ENCODE assay signal across 24 cellular contexts in genomic region chr10:84948644-84949043, GRCh38.
"Had no signal": no experiment of that assay in that cellular context is flagged by ENCODE, and none has a peak within 500 bp of the region (broad histone marks: within the 10 kb centered on the region; RNA-seq: fewer than 3 reads in every experiment).

No MANE protein-coding gene starts in this region.

- H3K27ac ChIP-seq: ascending aorta, body of pancreas had no signal

- DNase-seq: activated CD4-positive, alpha-beta T cell treated with anti-CD3 and anti-CD28 coated beads for 4 hours; activated CD4-positive, alpha-beta T cell treated with anti-CD3 and anti-CD28 coated beads, Interleukin-2, amount 50 U/mL, for 48 hours; activated CD8-positive, alpha-beta memory T cell treated with anti-CD3 and anti-CD28 coated beads, Interleukin-2, amount 10 ng/mL, durations not matched to agents 7 days and 5 days; activated effector memory CD4-positive, alpha-beta T cell treated with Interleukin-2 at 50 U/mL for 16 hours; activated naive CD4-positive, alpha-beta T cell; activated T-cell treated with anti-CD3 and anti-CD28 coated beads, Interleukin-2, amount 50 U/mL, for 24 hours; body of pancreas; Karpas-422; MV-4-11; NCI-H1105; NCI-H1436; NCI-H1694 treated with DMSO at 0.1 percent for 48 hours; NCI-H2029 treated with DMSO at 0.1 percent for 48 hours; NCI-H510A treated with DMSO at 0.1 percent for 48 hours; NCI-H69; SIG-M5; SW 1271 had no signal

- ATAC-seq: activated CD4-positive, CD25-positive, alpha-beta regulatory T cell treated with anti-CD3 and anti-CD28 coated beads, Interleukin-2, amount 50 U/mL, for 24 hours; activated CD8-positive, alpha-beta memory T cell treated with anti-CD3 and anti-CD28 coated beads, Interleukin-2, amount 10 ng/mL, durations not matched to agents 7 days and 5 days; body of pancreas; K562 had no signal

- H3K9me3 Mint-ChIP-seq: activated naive CD4-positive, alpha-beta T cell treated with anti-CD3 and anti-CD28 coated beads, Interleukin-2, amount 50 U/mL, for 24 hours; activated T-cell treated with anti-CD3 and anti-CD28 coated beads, Interleukin-2, amount 50 U/mL, for 24 hours; activated T-helper 1 cell treated with anti-CD3 and anti-CD28 coated beads, Interleukin-12 subunit alpha, Interleukin-12 subunit beta, Interleukin-2, Interleukin-4 antibody, amounts not matched to agents 30 ng/mL and 10 ng/mL and 1 ng/mL, durations not matched to agents 14 hours and 24 hours and 36 hours; central memory CD8-positive, alpha-beta T cell; T-helper 2 cell treated with Interferon-gamma antibody and Interleukin-4, amounts not matched to agents 5 μg/mL and 100 μg/mL, for 36 hours had no signal

- H3K27me3 Mint-ChIP-seq: activated CD8-positive, alpha-beta memory T cell treated with anti-CD3 and anti-CD28 coated beads, Interleukin-2, amount 10 ng/mL, durations not matched to agents 7 days and 5 days; activated naive CD4-positive, alpha-beta T cell treated with anti-CD3 and anti-CD28 coated beads, Interleukin-2, amount 50 U/mL, for 24 hours; activated T-cell treated with anti-CD3 and anti-CD28 coated beads, Interleukin-2, amount 50 U/mL, for 24 hours; central memory CD8-positive, alpha-beta T cell had no signal

- H3K4me1 ChIP-seq: ascending aorta, body of pancreas had no signal

- H3K27me3 ChIP-seq: ascending aorta, body of pancreas had no signal

- H3K27ac Mint-ChIP-seq: activated CD8-positive, alpha-beta memory T cell treated with anti-CD3 and anti-CD28 coated beads, Interleukin-2, amount 10 ng/mL, durations not matched to agents 7 days and 5 days; activated naive CD4-positive, alpha-beta T cell treated with anti-CD3 and anti-CD28 coated beads, Interleukin-2, amount 50 U/mL, for 24 hours; activated T-cell treated with anti-CD3 and anti-CD28 coated beads, Interleukin-2, amount 50 U/mL, for 24 hours; activated T-helper 1 cell treated with anti-CD3 and anti-CD28 coated beads, Interleukin-12 subunit alpha, Interleukin-12 subunit beta, Interleukin-2, Interleukin-4 antibody, amounts not matched to agents 30 ng/mL and 10 ng/mL and 1 ng/mL, durations not matched to agents 14 hours and 24 hours and 36 hours; T-helper 2 cell treated with Interferon-gamma antibody and Interleukin-4, amounts not matched to agents 5 μg/mL and 100 μg/mL, for 36 hours had no signal

- H3K36me3 Mint-ChIP-seq: activated CD8-positive, alpha-beta memory T cell treated with anti-CD3 and anti-CD28 coated beads, Interleukin-2, amount 10 ng/mL, durations not matched to agents 7 days and 5 days; activated naive CD4-positive, alpha-beta T cell treated with anti-CD3 and anti-CD28 coated beads, Interleukin-2, amount 50 U/mL, for 24 hours had no signal

- H3K36me3 ChIP-seq: ascending aorta had no signal

- H3K4me3 ChIP-seq: ascending aorta, body of pancreas, K562 had no signal

- H3K4me1 Mint-ChIP-seq: activated CD8-positive, alpha-beta memory T cell treated with anti-CD3 and anti-CD28 coated beads, Interleukin-2, amount 10 ng/mL, durations not matched to agents 7 days and 5 days; activated naive CD4-positive, alpha-beta T cell treated with anti-CD3 and anti-CD28 coated beads, Interleukin-2, amount 50 U/mL, for 24 hours; central memory CD8-positive, alpha-beta T cell had no signal

- H3K9me3 ChIP-seq: ascending aorta, body of pancreas had no signal

- H3K4me3 Mint-ChIP-seq: activated CD8-positive, alpha-beta memory T cell treated with anti-CD3 and anti-CD28 coated beads, Interleukin-2, amount 10 ng/mL, durations not matched to agents 7 days and 5 days; activated naive CD4-positive, alpha-beta T cell treated with anti-CD3 and anti-CD28 coated beads, Interleukin-2, amount 50 U/mL, for 24 hours; activated T-cell treated with anti-CD3 and anti-CD28 coated beads, Interleukin-2, amount 50 U/mL, for 24 hours; activated T-helper 1 cell treated with anti-CD3 and anti-CD28 coated beads, Interleukin-12 subunit alpha, Interleukin-12 subunit beta, Interleukin-2, Interleukin-4 antibody, amounts not matched to agents 30 ng/mL and 10 ng/mL and 1 ng/mL, durations not matched to agents 14 hours and 24 hours and 36 hours; central memory CD8-positive, alpha-beta T cell; T-helper 2 cell treated with Interferon-gamma antibody and Interleukin-4, amounts not matched to agents 5 μg/mL and 100 μg/mL, for 36 hours had no signal
